In the genomic region with DNA sequence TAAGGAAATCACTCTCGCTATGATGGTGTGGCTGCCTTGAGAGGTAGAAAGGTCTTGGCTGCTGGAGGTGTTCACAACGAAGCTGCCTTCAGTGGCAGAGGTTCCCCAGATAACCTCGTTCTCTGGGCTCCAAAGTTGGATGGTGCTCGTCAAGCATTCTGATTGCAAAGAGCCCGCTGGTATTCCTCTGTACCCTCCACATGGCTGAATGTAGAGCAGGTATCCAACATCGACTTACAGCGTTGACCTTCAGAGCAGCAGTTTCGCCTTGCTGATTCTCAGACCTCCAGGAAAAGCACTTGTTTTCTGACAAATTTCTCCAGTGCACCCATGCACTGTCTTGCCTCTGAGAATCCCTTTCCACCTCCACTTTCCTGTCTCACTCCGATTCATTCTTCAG, we compare ENCODE assay signal across 37 cellular contexts. TPM values are rescaled to one million over a fixed set of nuclear protein-coding genes. Genes with fewer than 3 reads are reported as not detected.
"Had no signal": no experiment of that assay in that cellular context is flagged by ENCODE, and none has a peak within 500 bp of the region (broad histone marks: within the 10 kb centered on the region; RNA-seq: fewer than 3 reads in every experiment).

No MANE protein-coding gene starts in this region.

- ATAC-seq: activated CD8-positive, alpha-beta T cell treated with anti-CD3 and anti-CD28 coated beads for 36 hours; activated naive CD4-positive, alpha-beta T cell treated with anti-CD3 and anti-CD28 coated beads, Interleukin-2, amount 50 U/mL, for 72 hours; activated T-cell treated with anti-CD3 and anti-CD28 coated beads, Interleukin-2, amount 50 U/mL, for 4 hours; activated T-cell treated with anti-CD3 and anti-CD28 coated beads, Interleukin-2, amount 50 U/mL, for 72 hours; activated T-helper 17 cell treated with anti-CD3 and anti-CD28 coated beads, Interleukin-2, amount 50 U/mL, for 72 hours; body of pancreas had no signal

- H3K27me3 ChIP-seq: adrenal gland, body of pancreas, breast epithelium had no signal

- H3K9me3 Mint-ChIP-seq: activated B cell treated with CpG ODN at 0.5 μM for 24 hours; activated CD4-positive, alpha-beta memory T cell treated with anti-CD3 and anti-CD28 coated beads for 36 hours; activated CD4-positive, alpha-beta T cell treated with anti-CD3 and anti-CD28 coated beads, Interleukin-2, amount 10 ng/mL, durations not matched to agents 24 days and 14 days; activated CD8-positive, alpha-beta T cell treated with anti-CD3 and anti-CD28 coated beads for 36 hours; activated naive CD4-positive, alpha-beta T cell treated with anti-CD3 and anti-CD28 coated beads for 36 hours; activated naive CD4-positive, alpha-beta T cell treated with anti-CD3 and anti-CD28 coated beads, Interleukin-2, amount 50 U/mL, for 72 hours; activated naive CD8-positive, alpha-beta T cell treated with anti-CD3 and anti-CD28 coated beads for 36 hours; activated T-cell treated with anti-CD3 and anti-CD28 coated beads, Interleukin-2, amount 50 U/mL, for 4 hours; activated T-cell treated with anti-CD3 and anti-CD28 coated beads, Interleukin-2, amount 50 U/mL, for 72 hours; activated T-helper 1 cell treated with anti-CD3 and anti-CD28 coated beads, Interleukin-12 subunit alpha, Interleukin-12 subunit beta, Interleukin-2, Interleukin-4 antibody, amounts not matched to agents 30 ng/mL and 10 ng/mL and 1 ng/mL, durations not matched to agents 14 hours and 24 hours and 36 hours; activated T-helper 17 cell treated with anti-CD3 and anti-CD28 coated beads, Interleukin-2, amount 50 U/mL, for 72 hours; T-helper 1 cell treated with Interleukin-12 subunit alpha and Interleukin-12 subunit beta and Interleukin-4 antibody, amounts not matched to agents 30 μg/mL and 1 μg/mL, for 36 hours; T-helper 2 cell treated with Interferon-gamma antibody and Interleukin-4, amounts not matched to agents 5 μg/mL and 100 μg/mL, for 36 hours had no signal

- H3K4me3 ChIP-seq: adrenal gland, body of pancreas, breast epithelium had no signal

- H3K4me1 ChIP-seq: breast epithelium had no signal

- H3K27ac Mint-ChIP-seq: activated B cell treated with CpG ODN at 0.5 μM for 24 hours; activated CD4-positive, alpha-beta memory T cell treated with anti-CD3 and anti-CD28 coated beads for 36 hours; activated CD4-positive, alpha-beta T cell treated with anti-CD3 and anti-CD28 coated beads, Interleukin-2, amount 10 ng/mL, durations not matched to agents 24 days and 14 days; activated CD8-positive, alpha-beta T cell treated with anti-CD3 and anti-CD28 coated beads for 36 hours; activated naive CD4-positive, alpha-beta T cell treated with anti-CD3 and anti-CD28 coated beads for 36 hours; activated naive CD4-positive, alpha-beta T cell treated with anti-CD3 and anti-CD28 coated beads, Interleukin-2, amount 50 U/mL, for 72 hours; activated naive CD8-positive, alpha-beta T cell treated with anti-CD3 and anti-CD28 coated beads for 36 hours; activated T-cell treated with anti-CD3 and anti-CD28 coated beads, Interleukin-2, amount 50 U/mL, for 72 hours; activated T-helper 1 cell treated with anti-CD3 and anti-CD28 coated beads, Interleukin-12 subunit alpha, Interleukin-12 subunit beta, Interleukin-2, Interleukin-4 antibody, amounts not matched to agents 30 ng/mL and 10 ng/mL and 1 ng/mL, durations not matched to agents 14 hours and 24 hours and 36 hours; activated T-helper 17 cell treated with anti-CD3 and anti-CD28 coated beads, Interleukin-2, amount 50 U/mL, for 72 hours; T-helper 1 cell treated with Interleukin-12 subunit alpha and Interleukin-12 subunit beta and Interleukin-4 antibody, amounts not matched to agents 30 μg/mL and 1 μg/mL, for 36 hours; T-helper 2 cell treated with Interferon-gamma antibody and Interleukin-4, amounts not matched to agents 5 μg/mL and 100 μg/mL, for 36 hours had no signal

- H3K9me3 ChIP-seq: adrenal gland, body of pancreas, breast epithelium had no signal

- H3K4me3 Mint-ChIP-seq: activated B cell treated with CpG ODN at 0.5 μM for 24 hours; activated CD4-positive, alpha-beta memory T cell treated with anti-CD3 and anti-CD28 coated beads for 36 hours; activated CD4-positive, alpha-beta T cell treated with anti-CD3 and anti-CD28 coated beads, Interleukin-2, amount 10 ng/mL, durations not matched to agents 24 days and 14 days; activated CD8-positive, alpha-beta T cell treated with anti-CD3 and anti-CD28 coated beads for 36 hours; activated naive CD4-positive, alpha-beta T cell treated with anti-CD3 and anti-CD28 coated beads for 36 hours; activated naive CD8-positive, alpha-beta T cell treated with anti-CD3 and anti-CD28 coated beads for 36 hours; activated T-cell treated with anti-CD3 and anti-CD28 coated beads, Interleukin-2, amount 50 U/mL, for 4 hours; activated T-cell treated with anti-CD3 and anti-CD28 coated beads, Interleukin-2, amount 50 U/mL, for 72 hours; activated T-helper 1 cell treated with anti-CD3 and anti-CD28 coated beads, Interleukin-12 subunit alpha, Interleukin-12 subunit beta, Interleukin-2, Interleukin-4 antibody, amounts not matched to agents 30 ng/mL and 10 ng/mL and 1 ng/mL, durations not matched to agents 14 hours and 24 hours and 36 hours; activated T-helper 17 cell treated with anti-CD3 and anti-CD28 coated beads, Interleukin-2, amount 50 U/mL, for 72 hours; T-helper 1 cell treated with Interleukin-12 subunit alpha and Interleukin-12 subunit beta and Interleukin-4 antibody, amounts not matched to agents 30 μg/mL and 1 μg/mL, for 36 hours; T-helper 2 cell treated with Interferon-gamma antibody and Interleukin-4, amounts not matched to agents 5 μg/mL and 100 μg/mL, for 36 hours had no signal

- H3K36me3 ChIP-seq: adrenal gland, brain microvascular endothelial cell, breast epithelium had no signal

- H3K27ac ChIP-seq: adrenal gland, body of pancreas, brain microvascular endothelial cell, breast epithelium, VCaP had no signal

- H3K36me3 Mint-ChIP-seq: activated CD4-positive, alpha-beta memory T cell treated with anti-CD3 and anti-CD28 coated beads for 36 hours; activated naive CD4-positive, alpha-beta T cell treated with anti-CD3 and anti-CD28 coated beads, Interleukin-2, amount 50 U/mL, for 72 hours; activated naive CD8-positive, alpha-beta T cell treated with anti-CD3 and anti-CD28 coated beads for 36 hours had no signal

- DNase-seq: activated B cell treated with CpG ODN at 0.5 μM for 24 hours; activated CD4-positive, alpha-beta memory T cell treated with anti-CD3 and anti-CD28 coated beads for 36 hours; activated CD4-positive, alpha-beta T cell treated with anti-CD3 and anti-CD28 coated beads for 4 hours; activated CD4-positive, alpha-beta T cell treated with anti-CD3 and anti-CD28 coated beads, Interleukin-2, amount 10 ng/mL, durations not matched to agents 24 days and 14 days; activated CD4-positive, alpha-beta T cell treated with anti-CD3 and anti-CD28 coated beads, Interleukin-2, amount 50 U/mL, for 1 hour; activated CD4-positive, alpha-beta T cell treated with anti-CD3 and anti-CD28 coated beads, Interleukin-2, amount 50 U/mL, for 4 hours; activated CD4-positive, CD25-positive, alpha-beta regulatory T cell treated with anti-CD3 and anti-CD28 coated beads, Interleukin-2, amount 50 U/mL, for 72 hours; activated CD8-positive, alpha-beta memory T cell treated with anti-CD3 and anti-CD28 coated beads, Interleukin-2, amount 50 U/mL, for 4 hours; activated CD8-positive, alpha-beta T cell treated with anti-CD3 and anti-CD28 coated beads for 36 hours; activated gamma-delta T cell treated with Interleukin-2 at 50 U/mL for 16 hours; activated naive CD4-positive, alpha-beta T cell; activated naive CD4-positive, alpha-beta T cell treated with anti-CD3 and anti-CD28 coated beads for 36 hours; activated naive CD4-positive, alpha-beta T cell treated with anti-CD3 and anti-CD28 coated beads, Interleukin-2, amount 50 U/mL, for 16 hours; activated naive CD8-positive, alpha-beta T cell treated with anti-CD3 and anti-CD28 coated beads for 36 hours; activated T-cell treated with anti-CD3 and anti-CD28 coated beads for 4 hours; activated T-cell treated with anti-CD3 and anti-CD28 coated beads, Interleukin-2, amount 50 U/mL, for 1 hour; activated T-cell treated with anti-CD3 and anti-CD28 coated beads, Interleukin-2, amount 50 U/mL, for 4 hours; activated T-cell treated with anti-CD3 and anti-CD28 coated beads, Interleukin-2, amount 50 U/mL, for 72 hours; adrenal gland; amniotic stem cell; aorta; body of pancreas; brain microvascular endothelial cell; caudate nucleus; T-helper 1 cell; T-helper 2 cell; T-helper 9 cell had no signal

RNA-seq across cellular contexts. Expression of a gene that starts 4.3 kb away (rescaled TPM):
- total RNA-seq: activated CD4-positive, alpha-beta memory T cell treated with anti-CD3 and anti-CD28 coated beads for 36 hours; activated CD4-positive, alpha-beta T cell treated with anti-CD3 and anti-CD28 coated beads, Interleukin-2, amount 10 ng/mL, durations not matched to agents 24 days and 14 days; activated CD8-positive, alpha-beta memory T cell treated with anti-CD3 and anti-CD28 coated beads for 36 hours; activated CD8-positive, alpha-beta T cell treated with anti-CD3 and anti-CD28 coated beads for 36 hours; activated naive CD4-positive, alpha-beta T cell treated with anti-CD3 and anti-CD28 coated beads for 36 hours; activated naive CD4-positive, alpha-beta T cell treated with anti-CD3 and anti-CD28 coated beads, Interleukin-2, amount 50 U/mL, for 72 hours; activated naive CD8-positive, alpha-beta T cell treated with anti-CD3 and anti-CD28 coated beads for 36 hours; activated T-cell treated with anti-CD3 and anti-CD28 coated beads, Interleukin-2, amount 50 U/mL, for 72 hours; activated T-helper 1 cell treated with anti-CD3 and anti-CD28 coated beads, Interleukin-12 subunit alpha, Interleukin-12 subunit beta, Interleukin-2, Interleukin-4 antibody, amounts not matched to agents 30 ng/mL and 10 ng/mL and 1 ng/mL, durations not matched to agents 14 hours and 24 hours and 36 hours; activated T-helper 17 cell treated with anti-CD3 and anti-CD28 coated beads, Interleukin-2, amount 50 U/mL, for 72 hours; astrocyte; cerebellum had no signal

RNA-seq across cellular contexts. Expression of a gene that starts 35.3 kb away (rescaled TPM):
- total RNA-seq: activated B cell treated with CpG ODN at 0.5 μM for 24 hours; activated CD4-positive, alpha-beta memory T cell treated with anti-CD3 and anti-CD28 coated beads for 36 hours; activated CD4-positive, alpha-beta T cell treated with anti-CD3 and anti-CD28 coated beads, Interleukin-2, amount 10 ng/mL, durations not matched to agents 24 days and 14 days; activated CD8-positive, alpha-beta memory T cell treated with anti-CD3 and anti-CD28 coated beads for 36 hours; activated CD8-positive, alpha-beta T cell treated with anti-CD3 and anti-CD28 coated beads for 36 hours; activated naive CD4-positive, alpha-beta T cell treated with anti-CD3 and anti-CD28 coated beads for 36 hours; activated naive CD4-positive, alpha-beta T cell treated with anti-CD3 and anti-CD28 coated beads, Interleukin-2, amount 50 U/mL, for 72 hours; activated naive CD8-positive, alpha-beta T cell treated with anti-CD3 and anti-CD28 coated beads for 36 hours; activated T-cell treated with anti-CD3 and anti-CD28 coated beads, Interleukin-2, amount 50 U/mL, for 4 hours; activated T-cell treated with anti-CD3 and anti-CD28 coated beads, Interleukin-2, amount 50 U/mL, for 72 hours; activated T-helper 1 cell treated with anti-CD3 and anti-CD28 coated beads, Interleukin-12 subunit alpha, Interleukin-12 subunit beta, Interleukin-2, Interleukin-4 antibody, amounts not matched to agents 30 ng/mL and 10 ng/mL and 1 ng/mL, durations not matched to agents 14 hours and 24 hours and 36 hours; activated T-helper 17 cell treated with anti-CD3 and anti-CD28 coated beads, Interleukin-2, amount 50 U/mL, for 72 hours had no signal
